ENCODE assay signal across 21 cellular contexts in the genomic region with DNA sequence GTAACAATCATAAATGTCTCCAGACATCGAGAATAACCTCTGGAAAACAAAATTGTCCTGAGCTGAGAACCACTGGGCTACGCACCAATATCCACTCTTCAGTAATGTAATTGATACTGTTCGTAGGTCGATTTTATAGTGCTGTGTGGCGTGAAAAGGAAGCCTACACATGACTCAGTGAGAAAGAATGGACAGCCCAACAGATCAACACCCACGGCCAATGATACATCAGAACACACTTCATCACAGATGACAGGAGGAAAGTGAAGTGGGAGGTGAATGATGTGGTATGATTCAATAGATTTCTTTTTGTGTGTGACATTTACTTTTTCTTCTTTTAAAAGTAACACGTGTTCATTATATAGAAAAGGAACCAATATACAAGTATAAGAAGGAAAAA.
DNase-seq lines count a peak whose midpoint lies in the region; ATAC-seq, FAIRE-seq and TF ChIP-seq lines count a peak whose summit lies in the region.
"Had no signal": no experiment of that assay in that cellular context is flagged by ENCODE, and none has a peak within 500 bp of the region (broad histone marks: within the 10 kb centered on the region; RNA-seq: fewer than 3 reads in every experiment).

No MANE protein-coding gene starts in this region.

- DNase-seq in AG08396 (ENCODE audit: low spot score), result peak; percentile 30
- DNase-seq in HTR-8/SVneo (ENCODE audit: insufficient read length, low spot score), result peak; percentile 63
- DNase-seq in astrocyte of the spinal cord (ENCODE audit: low read depth, low spot score), result peak; percentile 70
- DNase-seq in kidney tubule cell (ENCODE audit: low spot score), result peak; percentile 58
- no peak for DNase-seq in lower leg skin (ENCODE audit: low spot score in 2 of 2)
- DNase-seq in CD8-positive, alpha-beta memory T cell, result no peak
- DNase-seq: activated CD8-positive, alpha-beta T cell treated with anti-CD3 and anti-CD28 coated beads for 36 hours; amniotic stem cell; NCI-H446; psoas muscle; SK-N-SH had no signal

- WGBS in lower leg skin, 2 donors, result 75 to 76% methylated on average over 7 of the region's 7 CpGs

- no peak for TF ChIP-seq POLR2A in lower leg skin (IDR thresholded peaks at IDR 0.05)

- no peak overlapping the region for H3K4me3 ChIP-seq in astrocyte of the spinal cord (ENCODE audit: low read depth, low read length)
- no peak overlapping the region for H3K4me3 ChIP-seq in lower leg skin (ENCODE audit: low read depth, poor library complexity, severe bottlenecking)
- no peak overlapping the region for H3K4me3 ChIP-seq in CD8-positive, alpha-beta memory T cell (ENCODE audit: low read length)
- H3K4me3 ChIP-seq: psoas muscle, suprapubic skin had no signal

- no peak overlapping the region for H3K4me3 Mint-ChIP-seq in CD8-positive, alpha-beta memory T cell
- H3K4me3 Mint-ChIP-seq: activated CD8-positive, alpha-beta T cell treated with anti-CD3 and anti-CD28 coated beads for 36 hours; activated T-helper 17 cell treated with anti-CD3 and anti-CD28 coated beads, Interleukin-2, amount 50 U/mL, for 72 hours; natural killer cell treated with Interleukin-12 subunit alpha and Interleukin-12 subunit beta and Interleukin-15 and Interleukin-18, amount 100 ng/mL, for 72 hours had no signal

- CTCF ChIA-PET in CD8-positive, alpha-beta memory T cell (lab: Charles Lee), result no interaction called here

- no peaks in the 10 kb centered on the region for H3K36me3 ChIP-seq in CD8-positive, alpha-beta memory T cell (ENCODE audit: insufficient read depth, low read length)
- H3K36me3 ChIP-seq: suprapubic skin had no signal

- TF ChIP-seq CTCF in astrocyte of the spinal cord (IDR thresholded peaks at IDR 0.05; ENCODE audit: low read depth, low read length), result no peak
- TF ChIP-seq CTCF in lower leg skin (IDR thresholded peaks at IDR 0.05), result no peak

- peaks cover 0 to 10% of the 10 kb centered on the region in 2 donors for H3K27me3 Mint-ChIP-seq in CD8-positive, alpha-beta memory T cell

- H3K27ac Mint-ChIP-seq in CD8-positive, alpha-beta memory T cell, result no peak overlapping the region
- H3K27ac Mint-ChIP-seq: activated CD8-positive, alpha-beta T cell treated with anti-CD3 and anti-CD28 coated beads for 36 hours; activated T-helper 17 cell treated with anti-CD3 and anti-CD28 coated beads, Interleukin-2, amount 50 U/mL, for 72 hours; natural killer cell treated with Interleukin-12 subunit alpha and Interleukin-12 subunit beta and Interleukin-15 and Interleukin-18, amount 100 ng/mL, for 72 hours had no signal

- no peaks in the 10 kb centered on the region for H3K9me3 Mint-ChIP-seq in CD8-positive, alpha-beta memory T cell
- H3K9me3 Mint-ChIP-seq: activated CD8-positive, alpha-beta T cell treated with anti-CD3 and anti-CD28 coated beads for 36 hours; activated T-helper 17 cell treated with anti-CD3 and anti-CD28 coated beads, Interleukin-2, amount 50 U/mL, for 72 hours had no signal

- intact Hi-C loops in lower leg skin (cut with DNase I; ENCODE audit: low total_unique reads), result no loop called here

- H3K9me3 ChIP-seq in CD8-positive, alpha-beta memory T cell (ENCODE audit: low read length), result no peaks in the 10 kb centered on the region
- H3K9me3 ChIP-seq: psoas muscle, SK-N-SH, suprapubic skin had no signal

- in situ Hi-C loops in astrocyte of the spinal cord (cut with HindIII; ENCODE audit: low sequenced_read_pairs), result no loop called here

- H3K27ac ChIP-seq in CD8-positive, alpha-beta memory T cell (ENCODE audit: low read depth, low read length), result no peak overlapping the region
- H3K27ac ChIP-seq: psoas muscle, suprapubic skin had no signal

- H3K4me1 Mint-ChIP-seq in CD8-positive, alpha-beta memory T cell, result no peaks in the 10 kb centered on the region
- H3K4me1 Mint-ChIP-seq: activated T-helper 17 cell treated with anti-CD3 and anti-CD28 coated beads, Interleukin-2, amount 50 U/mL, for 72 hours had no signal

- no peaks in the 10 kb centered on the region for H3K4me1 ChIP-seq in CD8-positive, alpha-beta memory T cell (ENCODE audit: insufficient read depth, low read length)
- H3K4me1 ChIP-seq: psoas muscle, suprapubic skin had no signal

- no peaks in the 10 kb centered on the region for H3K36me3 Mint-ChIP-seq in CD8-positive, alpha-beta memory T cell
- H3K36me3 Mint-ChIP-seq: natural killer cell treated with Interleukin-12 subunit alpha and Interleukin-12 subunit beta and Interleukin-15 and Interleukin-18, amount 100 ng/mL, for 72 hours had no signal

- ATAC-seq in HG03280 (IDR thresholded peaks at IDR 0.05; ENCODE audit: unreplicated experiment) (no peak), HG03469 (IDR thresholded peaks at IDR 0.05; ENCODE audit: unreplicated experiment) (no peak)
- ATAC-seq: activated CD8-positive, alpha-beta T cell treated with anti-CD3 and anti-CD28 coated beads for 36 hours; activated T-helper 17 cell treated with anti-CD3 and anti-CD28 coated beads, Interleukin-2, amount 50 U/mL, for 72 hours; esophagus mucosa; natural killer cell treated with Interleukin-12 subunit alpha and Interleukin-12 subunit beta and Interleukin-15 and Interleukin-18, amount 100 ng/mL, for 72 hours; psoas muscle had no signal

- no peaks in the 10 kb centered on the region for H3K27me3 ChIP-seq in CD8-positive, alpha-beta memory T cell (ENCODE audit: insufficient read depth, low read length, poor library complexity, severe bottlenecking)
- H3K27me3 ChIP-seq: suprapubic skin had no signal

- POLR2A ChIA-PET in CD8-positive, alpha-beta memory T cell (lab: Charles Lee), result no interaction called here

- peak; percentile 92 for FAIRE-seq in HTR-8/SVneo (lab: Jason Lieb, UNC)
- FAIRE-seq: D721Med, GM18507, GM19239, TTC549 had no signal

Comparison
In these comparisons a context has a peak if more than half of its experiments do, and no peak if none do; other contexts are left out.
1. DNase-seq: peak in AG08396 (single experiment), HTR-8/SVneo (single experiment), astrocyte of the spinal cord (single experiment) and kidney tubule cell (single experiment); none in lower leg skin (0 of 2) and CD8-positive, alpha-beta memory T cell (0 of 5).